ENCODE assay signal across 8 cellular contexts in genomic region chr15:74599156-74599555, GRCh38. TPM values are rescaled to one million over a fixed set of nuclear protein-coding genes. Genes with fewer than 3 reads are reported as not detected.
DNase-seq lines count a peak whose midpoint lies in the region; ATAC-seq, FAIRE-seq and TF ChIP-seq lines count a peak whose summit lies in the region.

No MANE protein-coding gene starts in this region.

- peak overlapping the region; percentile 95 for H3K4me3 Mint-ChIP-seq in activated CD4-positive, alpha-beta T cell treated with anti-CD3 and anti-CD28 coated beads, Interleukin-2, amount 10 ng/mL, durations not matched to agents 24 days and 14 days

- TF ChIP-seq POLR2A in adrenal gland (IDR thresholded peaks at IDR 0.05) = no peak

- DNase-seq in activated CD4-positive, alpha-beta T cell treated with anti-CD3 and anti-CD28 coated beads, Interleukin-2, amount 10 ng/mL, durations not matched to agents 24 days and 14 days = no peak
- no peak for DNase-seq in activated CD4-positive, alpha-beta T cell treated with anti-CD3 and anti-CD28 coated beads, Interleukin-2, amount 50 U/mL, for 4 hours
- DNase-seq in adrenal gland (peak in 1 of 7 donors; percentile 17), keratinocyte (ENCODE audit: low read depth, low spot score) (no peak), GOT3 (lab: John Stamatoyannopoulos, UW) (no peak), NCI-H510A (lab: John Stamatoyannopoulos, UW) (no peak)

- H3K36me3 ChIP-seq in adrenal gland (replicated peaks in 1 of 2) (no peaks in the 10 kb centered on the region), keratinocyte (ENCODE audit: control insufficient read depth in 2 of 2, extremely low read depth in 1 of 2, insufficient read depth in 2 of 2, low read length in 2 of 2) (peaks cover 2 to 5% of the 10 kb centered on the region in 2 experiments), subcutaneous abdominal adipose tissue (ENCODE audit: control insufficient read depth in 5 of 5, insufficient read depth in 5 of 5, low read length in 5 of 5) (peaks cover 0 to 16% (median 3%) of the 10 kb centered on the region in 5 donors)

- ATAC-seq in GM21576 (IDR thresholded peaks at IDR 0.05; ENCODE audit: unreplicated experiment) = no peak

- H3K27me3 ChIP-seq in adrenal gland = no peaks in the 10 kb centered on the region
- no peaks in the 10 kb centered on the region for H3K27me3 ChIP-seq in keratinocyte (ENCODE audit: control insufficient read depth, extremely low read depth, insufficient read depth, low read length)
- no peaks in the 10 kb centered on the region for H3K27me3 ChIP-seq in subcutaneous abdominal adipose tissue (ENCODE audit: control insufficient read depth in 5 of 5, insufficient read depth in 4 of 5, low read length in 5 of 5)

- H3K4me1 Mint-ChIP-seq in activated CD4-positive, alpha-beta T cell treated with anti-CD3 and anti-CD28 coated beads, Interleukin-2, amount 10 ng/mL, durations not matched to agents 24 days and 14 days = peaks cover 20% of the 10 kb centered on the region

- H3K9me3 ChIP-seq in adrenal gland (replicated peaks in 1 of 3) (no peaks in the 10 kb centered on the region), keratinocyte (ENCODE audit: control insufficient read depth, low read depth, low read length) (no peaks in the 10 kb centered on the region), subcutaneous abdominal adipose tissue (ENCODE audit: control insufficient read depth in 5 of 5, low read length in 5 of 5) (no peaks in the 10 kb centered on the region)

- FAIRE-seq in keratinocyte (lab: Jason Lieb, UNC) = no peak

- H3K9ac ChIP-seq in keratinocyte (ENCODE audit: control insufficient read depth, extremely low read depth, insufficient read depth, low read length) (peak overlapping the region; percentile 70), subcutaneous abdominal adipose tissue (ENCODE audit: low read length in 5 of 5) (peak overlapping the region; percentile 43 to 87 (median 85))

- dilution Hi-C loops in keratinocyte (cut with MboI; ENCODE audit: extremely low pct_ligation_motif_present, low sequenced_read_pairs) = no loop called here

- TF ChIP-seq CTCF in adrenal gland (IDR thresholded peaks at IDR 0.05) = no peak
- no peak for TF ChIP-seq CTCF in keratinocyte (optimal IDR thresholded peaks at IDR 0.05 in 1 of 3, IDR thresholded peaks at IDR 0.05 in 1 of 3, conservative IDR thresholded peaks at IDR 0.05 in 1 of 3; ENCODE audit: extremely low read depth in 1 of 3, insufficient read depth in 2 of 3, low read length in 3 of 3)

- H3K9me3 Mint-ChIP-seq in activated CD4-positive, alpha-beta T cell treated with anti-CD3 and anti-CD28 coated beads, Interleukin-2, amount 10 ng/mL, durations not matched to agents 24 days and 14 days = no peaks in the 10 kb centered on the region

- peak overlapping the region; percentile 51 for H3K27ac Mint-ChIP-seq in activated CD4-positive, alpha-beta T cell treated with anti-CD3 and anti-CD28 coated beads, Interleukin-2, amount 10 ng/mL, durations not matched to agents 24 days and 14 days

- H3K27ac ChIP-seq in adrenal gland (peak overlapping the region in 4 of 5 donors; percentile 63 to 90 (median 78)), keratinocyte (ENCODE audit: control insufficient read depth, insufficient read depth, low read length) (no peak overlapping the region), subcutaneous abdominal adipose tissue (ENCODE audit: low read depth, low read length) (peak overlapping the region; percentile 89)

- H3K4me1 ChIP-seq in adrenal gland (replicated peaks in 1 of 2) (peaks cover 13 to 30% of the 10 kb centered on the region in 2 donors), keratinocyte (ENCODE audit: control insufficient read depth, extremely low read depth, insufficient read depth, low read length) (peaks cover 14% of the 10 kb centered on the region), subcutaneous abdominal adipose tissue (ENCODE audit: control insufficient read depth in 5 of 5, insufficient read depth in 5 of 5, low read length in 5 of 5) (peaks cover 8 to 22% (median 21%) of the 10 kb centered on the region in 5 donors)

- H4K20me1 ChIP-seq in keratinocyte (ENCODE audit: control insufficient read depth, extremely low read depth, insufficient read depth, low read length) = no peaks in the 10 kb centered on the region

- H3K36me3 Mint-ChIP-seq in activated CD4-positive, alpha-beta T cell treated with anti-CD3 and anti-CD28 coated beads, Interleukin-2, amount 10 ng/mL, durations not matched to agents 24 days and 14 days (ENCODE audit: low read depth) = peaks cover 17% of the 10 kb centered on the region

- H2AFZ ChIP-seq in keratinocyte (ENCODE audit: control insufficient read depth, low read length) = no peak overlapping the region

- H3K4me3 ChIP-seq in adrenal gland (peak overlapping the region in 3 of 4 donors; percentile 17 to 56 (median 52)), keratinocyte (ENCODE audit: control insufficient read depth in 2 of 3, extremely low read depth in 1 of 3, insufficient read depth in 2 of 3, low read depth in 1 of 3, low read length in 3 of 3) (peak overlapping the region; percentile 68 to 84 (median 74)), subcutaneous abdominal adipose tissue (ENCODE audit: low read depth in 1 of 5, low read length in 5 of 5) (peak overlapping the region; percentile 83 to 96 (median 86))

- H3K27me3 Mint-ChIP-seq in activated CD4-positive, alpha-beta T cell treated with anti-CD3 and anti-CD28 coated beads, Interleukin-2, amount 10 ng/mL, durations not matched to agents 24 days and 14 days = no peaks in the 10 kb centered on the region

- no peaks in the 10 kb centered on the region for H3K9me1 ChIP-seq in keratinocyte (ENCODE audit: control insufficient read depth, extremely low read depth, insufficient read depth, low read length)

- intact Hi-C loops in activated CD4-positive, alpha-beta T cell treated with anti-CD3 and anti-CD28 coated beads, Interleukin-2, amount 10 ng/mL, durations not matched to agents 24 days and 14 days (cut with micrococcal nuclease) = loop anchor here (2.0 kb wide), 1 partner anchor 58 kb away; the partner anchor contains the start of gene ARID3B
- intact Hi-C loops in adrenal gland (cut with DNase I) = no loop called here

- no peaks in the 10 kb centered on the region for H3K79me2 ChIP-seq in keratinocyte (ENCODE audit: control insufficient read depth, insufficient read depth, low read length)

- 70 to 84% (median 80%) methylated on average over 15 of the region's 15 CpGs for WGBS in adrenal gland, 4 donors

- peak overlapping the region; percentile 96 for H3K4me2 ChIP-seq in keratinocyte (ENCODE audit: control insufficient read depth, extremely low read depth, insufficient read depth, low read depth, low read length)

RNA-seq across cellular contexts. Expression of gene CLK3, which starts 16.5 kb away (rescaled TPM):
- 112 and 113 TPM in 2 replicates for total RNA-seq in activated CD4-positive, alpha-beta T cell treated with anti-CD3 and anti-CD28 coated beads, Interleukin-2, amount 10 ng/mL, durations not matched to agents 24 days and 14 days
- total RNA-seq in adrenal gland = 100 to 1,000 TPM in 2 of 8 donors, 10 to 100 TPM in 6; 26.2 to 123 (median 59.8) TPM
- 100 to 1,000 TPM in 2 of 3 donors, 10 to 100 TPM in 1; 71.2 to 160 (median 123) TPM for polyA plus RNA-seq in adrenal gland
- polyA plus RNA-seq in keratinocyte = 54.8 to 72.6 TPM (median 61.2 TPM) in 3 replicates
- polyA plus RNA-seq in keratinocyte (2011; ENCODE audit: low read depth) = 60.4 TPM
- 36.0 and 49.3 TPM in 2 replicates for polyA plus RNA-seq in keratinocyte (2011; cell fraction: cytosol; rRNA removed)
- 122 and 125 TPM in 2 replicates for polyA plus RNA-seq in keratinocyte (2011; cell fraction: nucleus; rRNA removed)
- polyA plus RNA-seq in keratinocyte (2012; ENCODE audit: low replicate concordance) = 56.1 and 59.3 TPM in 2 replicates
- polyA minus RNA-seq in keratinocyte = 78.1 to 258 TPM (median 94.6 TPM) in 3 replicates
- polyA minus RNA-seq in keratinocyte (2011; cell fraction: cytosol; rRNA and poly(A)+ RNA removed) = 27.2 TPM
- polyA minus RNA-seq in keratinocyte (2011; cell fraction: nucleus; rRNA and poly(A)+ RNA removed) = 61.9 and 68.3 TPM in 2 replicates

RNA-seq across cellular contexts. Expression of gene ARID3B, which starts 58.1 kb away (rescaled TPM):
- 31.1 and 33.9 TPM in 2 replicates for total RNA-seq in activated CD4-positive, alpha-beta T cell treated with anti-CD3 and anti-CD28 coated beads, Interleukin-2, amount 10 ng/mL, durations not matched to agents 24 days and 14 days
- 1 to 10 TPM; 1.0 to 7.1 (median 3.5) TPM for total RNA-seq in adrenal gland
- polyA plus RNA-seq in adrenal gland (1 to 10 TPM; 1.8 to 4.4 (median 2.6) TPM), keratinocyte (3.6 to 3.7 TPM (median 3.6 TPM) in 3 replicates)
- polyA plus RNA-seq in keratinocyte (2011; ENCODE audit: low read depth) = 2.6 TPM
- 1.6 and 1.9 TPM in 2 replicates for polyA plus RNA-seq in keratinocyte (2011; cell fraction: cytosol; rRNA removed)
- polyA plus RNA-seq in keratinocyte (2011; cell fraction: nucleus; rRNA removed) = 9.3 and 11.9 TPM in 2 replicates
- polyA plus RNA-seq in keratinocyte (2012; ENCODE audit: low replicate concordance) = 2.8 and 3.5 TPM in 2 replicates
- 5.2 to 6.6 TPM (median 6.3 TPM) in 3 replicates for polyA minus RNA-seq in keratinocyte
- 4.4 TPM for polyA minus RNA-seq in keratinocyte (2011; cell fraction: cytosol; rRNA and poly(A)+ RNA removed)
- polyA minus RNA-seq in keratinocyte (2011; cell fraction: nucleus; rRNA and poly(A)+ RNA removed) = 4.5 and 10.6 TPM in 2 replicates
